Comparison of ENCODE assay signal across 24 cellular contexts in genomic region chr9:72898360-72898759, GRCh38. TPM values are rescaled to one million over a fixed set of nuclear protein-coding genes. Genes with fewer than 3 reads are reported as not detected.
"Had no signal": no experiment of that assay in that cellular context is flagged by ENCODE, and none has a peak within 500 bp of the region (broad histone marks: within the 10 kb centered on the region; RNA-seq: fewer than 3 reads in every experiment).

No MANE protein-coding gene starts in this region.

- H3K4me1 Mint-ChIP-seq: memory B cell; naive thymus-derived CD4-positive, alpha-beta T cell; nephron; stimulated activated naive B cell treated with anti-CD40 and anti-IgM and Interleukin-4, amounts not matched to agents 10 μg/mL and 1 μg/mL and 100 μg/mL, for 72 hours had no signal

- H3K9ac ChIP-seq: neural progenitor cell, parathyroid adenoma had no signal

- H3K27me3 ChIP-seq: dorsolateral prefrontal cortex, gastrocnemius medialis, neural progenitor cell, right atrium auricular region, vagina had no signal

- H3K9me3 Mint-ChIP-seq: memory B cell; naive thymus-derived CD4-positive, alpha-beta T cell; nephron; neural progenitor cell; stimulated activated naive B cell treated with anti-CD40 and anti-IgM and Interleukin-4, amounts not matched to agents 10 μg/mL and 1 μg/mL and 100 μg/mL, for 72 hours; stimulated activated naive CD8-positive, alpha-beta T cell treated with anti-CD3 and anti-CD28 coated beads, Interleukin-15, Interleukin-2, amounts not matched to agents 100 ng/mL and 50 ng/mL, for 24 hours had no signal

- H3K4me3 ChIP-seq: dorsolateral prefrontal cortex, gastrocnemius medialis, lung, neural progenitor cell, right atrium auricular region, vagina had no signal

- H2AFZ ChIP-seq: neural progenitor cell, parathyroid adenoma had no signal

- ATAC-seq: esophagus mucosa; gastrocnemius medialis; left lobe of liver; naive thymus-derived CD4-positive, alpha-beta T cell; stimulated activated naive B cell treated with anti-CD40 and anti-IgM and Interleukin-4, amounts not matched to agents 10 μg/mL and 1 μg/mL and 100 μg/mL, for 72 hours had no signal

- FAIRE-seq: colon, kidney, small intestine had no signal

- H3K79me2 ChIP-seq: parathyroid adenoma had no signal

- H3K36me3 Mint-ChIP-seq: memory B cell; naive thymus-derived CD4-positive, alpha-beta T cell; neural progenitor cell; stimulated activated naive B cell treated with anti-CD40 and anti-IgM and Interleukin-4, amounts not matched to agents 10 μg/mL and 1 μg/mL and 100 μg/mL, for 72 hours had no signal

- DNase-seq: dorsolateral prefrontal cortex; effector CD4-positive, alpha-beta T cell; foreskin fibroblast; gastrocnemius medialis; head of caudate nucleus; kidney; naive thymus-derived CD4-positive, alpha-beta T cell; small intestine; stimulated activated CD4-positive, alpha-beta T cell treated with anti-CD3 and anti-CD28 coated beads, Interleukin-15, amount 100 ng/mL, for 24 hours; stimulated activated CD4-positive, alpha-beta T cell treated with anti-CD3 and anti-CD28 coated beads, Interleukin-2, amount 100 ng/mL, for 48 hours; stimulated activated naive B cell treated with anti-CD40 and anti-IgM and Interleukin-4, amounts not matched to agents 10 μg/mL and 1 μg/mL and 100 μg/mL, for 72 hours had no signal

- H3K36me3 ChIP-seq: gastrocnemius medialis, neural progenitor cell, right atrium auricular region, vagina had no signal

- H3K9me3 ChIP-seq: gastrocnemius medialis, right atrium auricular region, vagina had no signal

- H3K27me3 Mint-ChIP-seq: progenitor cell of endocrine pancreas; stimulated activated naive B cell treated with anti-CD40 and anti-IgM and Interleukin-4, amounts not matched to agents 10 μg/mL and 1 μg/mL and 100 μg/mL, for 72 hours had no signal

- H3K4me1 ChIP-seq: gastrocnemius medialis, parathyroid adenoma, right atrium auricular region, vagina had no signal

- H3K4me3 Mint-ChIP-seq: memory B cell; naive thymus-derived CD4-positive, alpha-beta T cell; nephron; neural progenitor cell; stimulated activated naive B cell treated with anti-CD40 and anti-IgM and Interleukin-4, amounts not matched to agents 10 μg/mL and 1 μg/mL and 100 μg/mL, for 72 hours; stimulated activated naive CD8-positive, alpha-beta T cell treated with anti-CD3 and anti-CD28 coated beads, Interleukin-15, Interleukin-2, amounts not matched to agents 100 ng/mL and 50 ng/mL, for 24 hours had no signal

- H3K27ac ChIP-seq: dorsolateral prefrontal cortex, epithelial cell of prostate, gastrocnemius medialis, neural progenitor cell, parathyroid adenoma, right atrium auricular region, vagina had no signal

- H3K27ac Mint-ChIP-seq: memory B cell; naive thymus-derived CD4-positive, alpha-beta T cell; neural progenitor cell; progenitor cell of endocrine pancreas; stimulated activated naive B cell treated with anti-CD40 and anti-IgM and Interleukin-4, amounts not matched to agents 10 μg/mL and 1 μg/mL and 100 μg/mL, for 72 hours; stimulated activated naive CD8-positive, alpha-beta T cell treated with anti-CD3 and anti-CD28 coated beads, Interleukin-15, Interleukin-2, amounts not matched to agents 100 ng/mL and 50 ng/mL, for 24 hours had no signal

- H3K4me2 ChIP-seq: neural progenitor cell had no signal

RNA-seq across cellular contexts. Expression of gene ALDH1A1, which starts 54.5 kb away (rescaled TPM):
- polyA plus RNA-seq: naive thymus-derived CD4-positive, alpha-beta T cell had no signal
